ENCODE assay signal across 26 cellular contexts in the genomic region with DNA sequence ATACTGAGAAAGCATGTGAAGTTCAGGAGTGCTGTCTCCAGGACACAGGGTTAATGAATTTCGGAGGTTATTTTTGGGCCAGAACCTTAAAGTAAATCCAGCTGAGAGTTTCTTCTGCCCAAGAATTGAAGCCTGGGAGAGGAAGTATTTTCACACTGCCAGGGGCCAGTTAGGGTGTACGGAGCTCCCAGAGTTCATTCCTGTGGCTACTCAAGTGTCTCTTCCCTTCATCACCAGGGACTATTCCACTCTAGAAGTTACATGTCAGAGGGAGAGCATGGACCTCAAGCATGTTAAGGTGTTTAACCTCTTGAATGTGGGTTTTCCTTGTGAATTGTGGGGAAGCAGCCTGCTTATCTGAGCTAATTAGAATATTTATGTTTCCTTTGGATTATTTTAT.
"Had no signal": no experiment of that assay in that cellular context is flagged by ENCODE, and none has a peak within 500 bp of the region (broad histone marks: within the 10 kb centered on the region; RNA-seq: fewer than 3 reads in every experiment).

No MANE protein-coding gene starts in this region.

- H3K4me1 ChIP-seq: gastrocnemius medialis, neural progenitor cell, uterus had no signal

- H3K4me1 Mint-ChIP-seq: neural progenitor cell had no signal

- H3K27ac Mint-ChIP-seq: neural progenitor cell had no signal

- H3K27ac ChIP-seq: dorsolateral prefrontal cortex, gastrocnemius medialis, heart right ventricle, neural progenitor cell, ovary, right atrium auricular region, sigmoid colon, stomach, thoracic aorta had no signal

- FAIRE-seq: endometrium, small intestine had no signal

- H3K27me3 Mint-ChIP-seq: naive B cell had no signal

- DNase-seq: cortex of kidney; dorsolateral prefrontal cortex; effector memory CD4-positive, alpha-beta T cell; gastrocnemius medialis; heart right ventricle; hypothalamus; islet precursor cell; left ventricle myocardium superior; mesenchymal stem cell; midbrain; naive B cell; nucleus accumbens; ovary; sigmoid colon; small intestine; stimulated activated CD4-positive, alpha-beta T cell treated with anti-CD3 and anti-CD28 coated beads, Interleukin-12 subunit alpha, Interleukin-12 subunit beta, amount 100 ng/mL, for 4 hours; stomach; substantia nigra; trophoblast cell; uterus had no signal

- H3K4me3 ChIP-seq: dorsolateral prefrontal cortex, gastrocnemius medialis, heart right ventricle, lung, neural progenitor cell, ovary, right atrium auricular region, sigmoid colon, stomach, thoracic aorta, uterus had no signal

- H3K36me3 ChIP-seq: heart right ventricle, neural progenitor cell, ovary, right atrium auricular region, sigmoid colon, stomach, uterus had no signal

- H3K4me3 Mint-ChIP-seq: naive B cell, neural progenitor cell had no signal

- H3K9me3 ChIP-seq: ovary had no signal

- H3K27me3 ChIP-seq: dorsolateral prefrontal cortex, gastrocnemius medialis, neural progenitor cell, ovary, right atrium auricular region, sigmoid colon, stomach, uterus had no signal

- ATAC-seq: esophagus mucosa, gastrocnemius medialis, heart right ventricle, left ventricle myocardium superior had no signal
